In the genomic region with DNA sequence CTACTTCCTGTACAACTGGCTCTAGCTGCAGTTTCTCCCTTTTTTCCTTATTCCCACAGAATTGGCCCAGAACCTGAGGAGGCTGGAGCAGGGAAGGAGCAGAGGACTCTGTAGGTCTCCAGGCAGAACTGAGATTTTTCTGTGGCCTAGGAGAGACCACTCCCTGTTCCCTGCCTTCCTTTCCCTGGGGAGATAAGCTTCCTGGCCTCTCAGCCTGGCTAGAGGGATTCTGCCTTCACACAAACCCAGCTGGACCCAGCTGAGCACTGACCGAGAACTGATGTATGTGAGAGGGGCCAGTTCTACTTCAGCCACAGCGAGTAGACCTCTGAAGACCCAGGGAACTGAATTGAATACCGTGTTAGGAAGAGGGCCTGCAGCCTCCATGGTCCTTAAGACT, we compare ENCODE assay signal across 15 cellular contexts. TPM values are rescaled to one million over a fixed set of nuclear protein-coding genes. Genes with fewer than 3 reads are reported as not detected.
A peak's percentile ranks its signal among the peaks of the same experiment; 100 is the strongest.
DNase-seq lines count a peak whose midpoint lies in the region; ATAC-seq and TF ChIP-seq lines count a peak whose summit lies in the region.
"Had no signal": no experiment of that assay in that cellular context is flagged by ENCODE, and none has a peak within 500 bp of the region (broad histone marks: within the 10 kb centered on the region; RNA-seq: fewer than 3 reads in every experiment).

No MANE protein-coding gene starts in this region.

- H3K27me3 Mint-ChIP-seq in nephron (ENCODE audit: low read depth): no peaks in the 10 kb centered on the region

- ATAC-seq in foreskin keratinocyte (no peak), HG03159 (IDR thresholded peaks at IDR 0.05; ENCODE audit: unreplicated experiment) (no peak), GM19035 (IDR thresholded peaks at IDR 0.05; ENCODE audit: unreplicated experiment) (no peak)
- ATAC-seq: HCT116 had no signal

- H3K4me3 ChIP-seq in ascending aorta (peak overlapping the region; percentile 40 to 49), tibial nerve (peak overlapping the region in 1 of 4 donors; percentile 52)

- H3K27me3 ChIP-seq in ascending aorta: no peaks in the 10 kb centered on the region
- no peaks in the 10 kb centered on the region for H3K27me3 ChIP-seq in foreskin keratinocyte
- no peaks in the 10 kb centered on the region for H3K27me3 ChIP-seq in tibial nerve

- no peaks in the 10 kb centered on the region for H3K9me3 Mint-ChIP-seq in nephron
- H3K9me3 Mint-ChIP-seq: activated naive CD8-positive, alpha-beta T cell treated with anti-CD3 and anti-CD28 coated beads for 36 hours; stimulated activated memory B cell treated with anti-CD40 and anti-IgM and Interleukin-4, amounts not matched to agents 10 μg/mL and 1 μg/mL and 100 μg/mL, for 72 hours had no signal

- peak in 1 of 2 donors; percentile 68 for DNase-seq in ascending aorta (ENCODE audit: low spot score in 2 of 2)
- no peak for DNase-seq in foreskin keratinocyte
- DNase-seq in tibial nerve (ENCODE audit: low spot score in 2 of 2): no peak
- DNase-seq in AG20443 (ENCODE audit: low spot score): no peak
- DNase-seq in NAMALWA (ENCODE audit: low spot score): no peak
- DNase-seq: activated CD4-positive, alpha-beta T cell treated with anti-CD3 and anti-CD28 coated beads for 4 hours; activated naive CD8-positive, alpha-beta T cell treated with anti-CD3 and anti-CD28 coated beads for 36 hours; DMS79 treated with DMSO at 0.1 percent for 48 hours; NCI-H1694 treated with DMSO at 0.1 percent for 48 hours; small intestine had no signal

- intact Hi-C loops in ascending aorta (cut with DNase I): loop anchor here (1.0 kb wide), 1 partner anchor 16 kb away; no protein-coding TSS in a partner anchor

- no peak for TF ChIP-seq EP300 in tibial nerve (IDR thresholded peaks at IDR 0.05)

- H3K4me1 ChIP-seq in ascending aorta: peaks cover 18 to 50% of the 10 kb centered on the region in 2 donors
- H3K4me1 ChIP-seq in foreskin keratinocyte: peaks cover 9% of the 10 kb centered on the region
- peaks cover 0 to 64% (median 29%) of the 10 kb centered on the region in 4 donors for H3K4me1 ChIP-seq in tibial nerve

- TF ChIP-seq CTCF in ascending aorta (IDR thresholded peaks at IDR 0.05) (no peak), foreskin keratinocyte (conservative IDR thresholded peaks at IDR 0.05) (no peak), nephron (IDR thresholded peaks at IDR 0.05; ENCODE audit: unreplicated experiment in 3 of 3) (no peak), tibial nerve (IDR thresholded peaks at IDR 0.05) (no peak)

- H3K9me3 ChIP-seq in ascending aorta (no peaks in the 10 kb centered on the region), tibial nerve (no peaks in the 10 kb centered on the region)

- no peak for TF ChIP-seq POLR2A in tibial nerve (IDR thresholded peaks at IDR 0.05)

- H3K36me3 Mint-ChIP-seq in nephron (ENCODE audit: low read depth): peaks cover 9% of the 10 kb centered on the region
- H3K36me3 Mint-ChIP-seq: activated naive CD8-positive, alpha-beta T cell treated with anti-CD3 and anti-CD28 coated beads for 36 hours; stimulated activated memory B cell treated with anti-CD40 and anti-IgM and Interleukin-4, amounts not matched to agents 10 μg/mL and 1 μg/mL and 100 μg/mL, for 72 hours had no signal

- peaks cover 51% of the 10 kb centered on the region for H3K4me1 Mint-ChIP-seq in nephron
- H3K4me1 Mint-ChIP-seq: activated naive CD8-positive, alpha-beta T cell treated with anti-CD3 and anti-CD28 coated beads for 36 hours; stimulated activated memory B cell treated with anti-CD40 and anti-IgM and Interleukin-4, amounts not matched to agents 10 μg/mL and 1 μg/mL and 100 μg/mL, for 72 hours had no signal

- peaks cover 0 to 4% of the 10 kb centered on the region in 2 donors for H3K36me3 ChIP-seq in ascending aorta
- no peaks in the 10 kb centered on the region for H3K36me3 ChIP-seq in tibial nerve

- H3K4me3 Mint-ChIP-seq in nephron: peak overlapping the region; percentile 91
- H3K4me3 Mint-ChIP-seq: activated naive CD8-positive, alpha-beta T cell treated with anti-CD3 and anti-CD28 coated beads for 36 hours; stimulated activated memory B cell treated with anti-CD40 and anti-IgM and Interleukin-4, amounts not matched to agents 10 μg/mL and 1 μg/mL and 100 μg/mL, for 72 hours had no signal

- H3K27ac Mint-ChIP-seq in nephron: peak overlapping the region; percentile 95 to 98 (median 97)
- H3K27ac Mint-ChIP-seq: activated naive CD8-positive, alpha-beta T cell treated with anti-CD3 and anti-CD28 coated beads for 36 hours; stimulated activated memory B cell treated with anti-CD40 and anti-IgM and Interleukin-4, amounts not matched to agents 10 μg/mL and 1 μg/mL and 100 μg/mL, for 72 hours had no signal

- peak overlapping the region; percentile 88 to 93 for H3K27ac ChIP-seq in ascending aorta
- peak overlapping the region; percentile 64 for H3K27ac ChIP-seq in foreskin keratinocyte
- peak overlapping the region; percentile 82 to 95 (median 90) for H3K27ac ChIP-seq in tibial nerve

- WGBS in tibial nerve, 2 donors: 52% methylated on average over 3 of the region's 3 CpGs; no CpG with 5 or more reads in 1 of the 2 donors

RNA-seq across cellular contexts. Expression of gene RUSC2, which starts 48.0 kb away (rescaled TPM):
- total RNA-seq in ascending aorta: 116 TPM
- 15.5 and 16.2 TPM in 2 replicates for total RNA-seq in foreskin keratinocyte
- 8.4 and 9.0 TPM in 2 replicates for polyA plus RNA-seq in foreskin keratinocyte
- total RNA-seq in tibial nerve: 10 to 100 TPM; 28.8 to 39.3 (median 35.4) TPM
